9 cellular contexts compared by ENCODE assay signal in the genomic region with DNA sequence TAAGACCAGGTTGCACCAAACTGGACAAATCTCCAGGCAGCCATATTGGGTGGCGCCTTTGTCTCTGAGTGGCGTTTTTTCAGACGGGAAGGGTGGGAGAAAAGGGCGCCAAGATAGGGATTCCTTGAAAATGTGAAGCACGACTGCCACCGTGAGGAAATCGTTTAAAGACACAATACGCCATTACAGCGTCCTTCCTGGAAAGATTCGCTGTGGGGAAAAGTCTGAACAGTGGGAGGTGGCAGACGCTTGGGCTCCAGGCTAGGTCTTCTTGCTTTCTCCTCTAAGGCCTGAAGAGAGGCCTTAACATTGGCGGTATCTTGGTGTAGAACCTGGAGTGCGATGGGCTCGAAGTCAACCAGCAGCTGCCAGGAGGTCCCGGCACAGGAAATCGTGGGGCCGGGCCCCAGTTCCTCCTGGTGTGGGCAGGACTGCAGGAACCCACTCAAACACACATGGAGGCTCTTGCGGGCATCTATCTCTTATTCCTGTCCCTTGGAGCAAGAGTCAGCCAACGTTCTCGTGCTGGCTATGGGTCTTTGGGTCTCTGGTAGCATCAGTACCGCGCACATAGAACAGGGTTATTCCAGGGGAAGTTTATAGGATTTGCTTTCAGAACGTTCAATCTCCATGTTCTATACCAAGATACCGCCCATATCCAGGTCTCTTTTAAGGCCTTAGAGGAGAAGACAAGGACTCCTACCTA.
A peak's percentile ranks its signal among the peaks of the same experiment; 100 is the strongest.
DNase-seq lines count a peak whose midpoint lies in the region; ATAC-seq lines count a peak whose summit lies in the region.
"Had no signal": no experiment of that assay in that cellular context is flagged by ENCODE, and none has a peak within 500 bp of the region (broad histone marks: within the 10 kb centered on the region; RNA-seq: fewer than 3 reads in every experiment).

No MANE protein-coding gene starts in this region.

- peak overlapping the region in 1 of 3 donors; percentile 78 for H3K4me3 ChIP-seq in skeletal muscle tissue (ENCODE audit: low read length in 3 of 3)
- H3K4me3 ChIP-seq: cardiac muscle cell had no signal

- peak; percentile 30 for DNase-seq in NCI-H1048 (lab: John Stamatoyannopoulos, UW)
- peak; percentile 70 for DNase-seq in cerebellar cortex (ENCODE audit: low spot score)
- DNase-seq in NCI-H446 (lab: John Stamatoyannopoulos, UW): no peak
- DNase-seq in NCI-H524 (lab: John Stamatoyannopoulos, UW): no peak
- DNase-seq in cortex of kidney (lab: John Stamatoyannopoulos, UW): no peak
- DNase-seq in GF-D8 (lab: John Stamatoyannopoulos, UW): no peak

- H3K36me3 ChIP-seq in skeletal muscle tissue (ENCODE audit: control insufficient read depth in 3 of 3, insufficient read depth in 3 of 3, low read length in 3 of 3): no peaks in the 10 kb centered on the region

- H3K9ac ChIP-seq in skeletal muscle tissue (ENCODE audit: low read depth in 1 of 3, low read length in 3 of 3): peak overlapping the region in 1 of 3 donors; percentile 73

- H3K27ac ChIP-seq in skeletal muscle tissue (ENCODE audit: low read depth, low read length): peak overlapping the region; percentile 66
- H3K27ac ChIP-seq: cardiac muscle cell had no signal

- no peaks in the 10 kb centered on the region for H3K4me1 ChIP-seq in skeletal muscle tissue (ENCODE audit: control insufficient read depth in 3 of 3, insufficient read depth in 3 of 3, low read length in 3 of 3)

- no peaks in the 10 kb centered on the region for H3K27me3 ChIP-seq in skeletal muscle tissue (ENCODE audit: control insufficient read depth in 3 of 3, insufficient read depth in 3 of 3, low read length in 3 of 3)
- H3K27me3 ChIP-seq: cardiac muscle cell had no signal

- peak; percentile 37 for ATAC-seq in GM18870 (IDR thresholded peaks at IDR 0.05; ENCODE audit: unreplicated experiment)

- no peaks in the 10 kb centered on the region for H3K9me3 ChIP-seq in skeletal muscle tissue (ENCODE audit: control insufficient read depth in 3 of 3, low read length in 3 of 3)

Comparison
In these comparisons a context has a peak if more than half of its experiments do, and no peak if none do; other contexts are left out.
1. DNase-seq: peak in NCI-H1048 (single experiment) and cerebellar cortex (single experiment); none in NCI-H446 (0 of 2), NCI-H524 (0 of 2), cortex of kidney (single experiment) and GF-D8 (single experiment).